Comparison of ENCODE assay signal across 1 cellular context in the genomic region with DNA sequence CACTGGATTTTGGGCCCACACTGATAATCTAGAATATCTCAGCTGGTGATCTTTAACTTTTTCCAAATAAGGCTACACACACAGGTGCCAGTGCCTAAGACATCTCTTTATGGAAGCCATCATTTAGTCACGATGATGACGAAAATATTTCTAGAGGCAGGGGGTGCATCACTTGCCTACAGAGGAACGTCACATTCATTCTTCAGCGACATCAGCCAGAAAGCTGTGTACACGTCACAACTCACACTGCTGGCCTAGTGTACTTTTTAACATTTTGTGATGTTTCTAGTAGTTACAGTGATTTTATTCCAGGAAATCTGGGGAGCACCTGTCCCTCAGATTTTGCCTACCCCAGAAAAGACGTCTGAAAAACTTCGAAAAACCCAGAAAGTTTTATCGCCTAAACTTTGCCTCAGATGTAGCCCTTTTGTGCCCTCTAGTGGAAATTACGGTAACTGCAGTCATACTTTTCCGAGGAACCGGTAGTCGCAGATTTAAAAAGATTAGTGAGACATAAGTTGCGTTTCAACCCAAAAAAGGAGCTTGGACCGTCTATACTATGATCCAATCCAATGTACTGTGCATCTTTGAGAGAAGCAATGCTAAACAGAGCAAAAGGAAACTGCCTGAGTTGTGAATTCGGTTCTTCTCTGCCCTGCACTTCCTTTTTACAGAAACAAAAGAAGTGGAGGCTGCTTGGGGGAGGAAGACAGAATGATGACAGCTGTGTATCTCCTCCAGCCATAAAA.
TF ChIP-seq lines count a peak whose summit lies in the region.

No MANE protein-coding gene starts in this region.

TF ChIP-seq in GM12878, 131 proteins besides CTCF, POLR2A, EP300 and RAD21 (continued from another document):
- TF ChIP-seq RUNX3 (IDR thresholded peaks at IDR 0.05; ENCODE audit: low read length): 0 out of 2 replicates have a peak, but pooled peaks have one; percentile 20
- peak; percentile 32; the same call in 1 of the 2 replicates for TF ChIP-seq CREB1 (IDR thresholded peaks at IDR 0.05; ENCODE audit: low read depth)
- no peak for TF ChIP-seq NR2C1 (IDR thresholded peaks at IDR 0.05)
- TF ChIP-seq SPI1 (IDR thresholded peaks at IDR 0.05; ENCODE audit: borderline replicate concordance, insufficient read depth, low read depth, low read length): peak; percentile 75; the same call in 1 of the 2 replicates
- TF ChIP-seq FOXM1 (IDR thresholded peaks at IDR 0.05; ENCODE audit: low read depth, low read length): peak; percentile 52; the same call in 1 of the 2 replicates
- peak; percentile 77; the same call in 1 of the 2 replicates for TF ChIP-seq SMC3 (IDR thresholded peaks at IDR 0.05; ENCODE audit: borderline replicate concordance, low read length)
- TF ChIP-seq FOXK2 (IDR thresholded peaks at IDR 0.05): no peak
- no peak for TF ChIP-seq NFIC (IDR thresholded peaks at IDR 0.05; ENCODE audit: low read depth, low read length)
- TF ChIP-seq, protein P1, sequence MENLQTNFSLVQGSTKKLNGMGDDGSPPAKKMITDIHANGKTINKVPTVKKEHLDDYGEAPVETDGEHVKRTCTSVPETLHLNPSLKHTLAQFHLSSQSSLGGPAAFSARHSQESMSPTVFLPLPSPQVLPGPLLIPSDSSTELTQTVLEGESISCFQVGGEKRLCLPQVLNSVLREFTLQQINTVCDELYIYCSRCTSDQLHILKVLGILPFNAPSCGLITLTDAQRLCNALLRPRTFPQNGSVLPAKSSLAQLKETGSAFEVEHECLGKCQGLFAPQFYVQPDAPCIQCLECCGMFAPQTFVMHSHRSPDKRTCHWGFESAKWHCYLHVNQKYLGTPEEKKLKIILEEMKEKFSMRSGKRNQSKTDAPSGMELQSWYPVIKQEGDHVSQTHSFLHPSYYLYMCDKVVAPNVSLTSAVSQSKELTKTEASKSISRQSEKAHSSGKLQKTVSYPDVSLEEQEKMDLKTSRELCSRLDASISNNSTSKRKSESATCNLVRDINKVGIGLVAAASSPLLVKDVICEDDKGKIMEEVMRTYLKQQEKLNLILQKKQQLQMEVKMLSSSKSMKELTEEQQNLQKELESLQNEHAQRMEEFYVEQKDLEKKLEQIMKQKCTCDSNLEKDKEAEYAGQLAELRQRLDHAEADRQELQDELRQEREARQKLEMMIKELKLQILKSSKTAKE (IDR thresholded peaks at IDR 0.05; ENCODE audit: low read depth, poor library complexity, severe bottlenecking): peak; percentile 36
- 0 out of 4 replicates have a peak, but pooled peaks of 1 of the 2 experiments have one; percentile 11 for TF ChIP-seq ETV6 (conservative IDR thresholded peaks at IDR 0.05 in 1 of 2, IDR thresholded peaks at IDR 0.05 in 1 of 2; ENCODE audit: borderline replicate concordance in 1 of 2, low read depth in 1 of 2)
- TF ChIP-seq, protein P2, sequence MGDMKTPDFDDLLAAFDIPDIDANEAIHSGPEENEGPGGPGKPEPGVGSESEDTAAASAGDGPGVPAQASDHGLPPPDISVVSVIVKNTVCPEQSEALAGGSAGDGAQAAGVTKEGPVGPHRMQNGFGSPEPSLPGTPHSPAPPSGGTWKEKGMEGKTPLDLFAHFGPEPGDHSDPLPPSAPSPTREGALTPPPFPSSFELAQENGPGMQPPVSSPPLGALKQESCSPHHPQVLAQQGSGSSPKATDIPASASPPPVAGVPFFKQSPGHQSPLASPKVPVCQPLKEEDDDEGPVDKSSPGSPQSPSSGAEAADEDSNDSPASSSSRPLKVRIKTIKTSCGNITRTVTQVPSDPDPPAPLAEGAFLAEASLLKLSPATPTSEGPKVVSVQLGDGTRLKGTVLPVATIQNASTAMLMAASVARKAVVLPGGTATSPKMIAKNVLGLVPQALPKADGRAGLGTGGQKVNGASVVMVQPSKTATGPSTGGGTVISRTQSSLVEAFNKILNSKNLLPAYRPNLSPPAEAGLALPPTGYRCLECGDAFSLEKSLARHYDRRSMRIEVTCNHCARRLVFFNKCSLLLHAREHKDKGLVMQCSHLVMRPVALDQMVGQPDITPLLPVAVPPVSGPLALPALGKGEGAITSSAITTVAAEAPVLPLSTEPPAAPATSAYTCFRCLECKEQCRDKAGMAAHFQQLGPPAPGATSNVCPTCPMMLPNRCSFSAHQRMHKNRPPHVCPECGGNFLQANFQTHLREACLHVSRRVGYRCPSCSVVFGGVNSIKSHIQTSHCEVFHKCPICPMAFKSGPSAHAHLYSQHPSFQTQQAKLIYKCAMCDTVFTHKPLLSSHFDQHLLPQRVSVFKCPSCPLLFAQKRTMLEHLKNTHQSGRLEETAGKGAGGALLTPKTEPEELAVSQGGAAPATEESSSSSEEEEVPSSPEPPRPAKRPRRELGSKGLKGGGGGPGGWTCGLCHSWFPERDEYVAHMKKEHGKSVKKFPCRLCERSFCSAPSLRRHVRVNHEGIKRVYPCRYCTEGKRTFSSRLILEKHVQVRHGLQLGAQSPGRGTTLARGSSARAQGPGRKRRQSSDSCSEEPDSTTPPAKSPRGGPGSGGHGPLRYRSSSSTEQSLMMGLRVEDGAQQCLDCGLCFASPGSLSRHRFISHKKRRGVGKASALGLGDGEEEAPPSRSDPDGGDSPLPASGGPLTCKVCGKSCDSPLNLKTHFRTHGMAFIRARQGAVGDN (IDR thresholded peaks at IDR 0.05): no peak
- TF ChIP-seq, protein P3, sequence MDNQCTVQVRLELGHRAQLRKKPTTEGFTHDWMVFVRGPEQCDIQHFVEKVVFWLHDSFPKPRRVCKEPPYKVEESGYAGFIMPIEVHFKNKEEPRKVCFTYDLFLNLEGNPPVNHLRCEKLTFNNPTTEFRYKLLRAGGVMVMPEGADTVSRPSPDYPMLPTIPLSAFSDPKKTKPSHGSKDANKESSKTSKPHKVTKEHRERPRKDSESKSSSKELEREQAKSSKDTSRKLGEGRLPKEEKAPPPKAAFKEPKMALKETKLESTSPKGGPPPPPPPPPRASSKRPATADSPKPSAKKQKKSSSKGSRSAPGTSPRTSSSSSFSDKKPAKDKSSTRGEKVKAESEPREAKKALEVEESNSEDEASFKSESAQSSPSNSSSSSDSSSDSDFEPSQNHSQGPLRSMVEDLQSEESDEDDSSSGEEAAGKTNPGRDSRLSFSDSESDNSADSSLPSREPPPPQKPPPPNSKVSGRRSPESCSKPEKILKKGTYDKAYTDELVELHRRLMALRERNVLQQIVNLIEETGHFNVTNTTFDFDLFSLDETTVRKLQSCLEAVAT (IDR thresholded peaks at IDR 0.05): 0 out of 2 replicates have a peak, but pooled peaks have one; percentile 20
- TF ChIP-seq NKRF (conservative IDR thresholded peaks at IDR 0.05): no peak
